In the genomic region with DNA sequence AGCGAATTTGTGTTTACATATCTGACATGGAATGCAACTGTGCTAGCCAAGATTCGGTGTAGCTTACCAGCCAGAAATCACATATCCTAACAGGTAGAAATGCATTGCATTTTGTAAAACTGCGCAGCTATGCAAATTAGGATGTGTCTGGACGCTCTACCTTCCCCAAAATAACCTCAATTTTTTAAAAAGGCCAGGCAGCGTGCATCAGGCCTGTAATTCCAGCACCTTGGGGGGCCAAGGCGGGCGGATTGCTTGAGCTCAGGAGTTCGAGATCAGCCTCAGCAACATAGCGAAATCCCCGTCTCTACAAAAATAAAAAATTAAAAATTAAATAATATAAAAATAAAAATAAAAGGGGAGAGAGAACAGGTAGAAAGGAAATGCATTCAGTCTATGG, we compare ENCODE assay signal across 8 cellular contexts.
DNase-seq lines count a peak whose midpoint lies in the region; ATAC-seq and TF ChIP-seq lines count a peak whose summit lies in the region.

No MANE protein-coding gene starts in this region.

- no peak overlapping the region for H3K14ac ChIP-seq in neuronal stem cell (ENCODE audit: low read length)

- no peaks in the 10 kb centered on the region for H3K27me3 ChIP-seq in CD4-positive, CD25-positive, alpha-beta regulatory T cell (ENCODE audit: control insufficient read depth, insufficient read depth, low read length)
- no peaks in the 10 kb centered on the region for H3K27me3 ChIP-seq in OCI-LY3 (ENCODE audit: low read depth, low read length)
- H3K27me3 ChIP-seq in neuronal stem cell (ENCODE audit: control insufficient read depth in 3 of 3, insufficient read depth in 3 of 3, low read depth in 1 of 3, low read length in 3 of 3), result no peaks in the 10 kb centered on the region

- no peaks in the 10 kb centered on the region for H3K9me3 ChIP-seq in CD4-positive, CD25-positive, alpha-beta regulatory T cell (ENCODE audit: control insufficient read depth in 2 of 2, low read length in 2 of 2)
- no peaks in the 10 kb centered on the region for H3K9me3 ChIP-seq in OCI-LY3 (ENCODE audit: insufficient read depth, low read length)
- no peaks in the 10 kb centered on the region for H3K9me3 ChIP-seq in neuronal stem cell (replicated peaks in 1 of 2; ENCODE audit: control insufficient read depth in 2 of 2, insufficient read depth in 1 of 2, low read depth in 1 of 2, low read length in 2 of 2)

- peaks cover 5% of the 10 kb centered on the region for H3K36me3 ChIP-seq in CD4-positive, CD25-positive, alpha-beta regulatory T cell (ENCODE audit: control insufficient read depth, insufficient read depth, low read length)
- no peaks in the 10 kb centered on the region for H3K36me3 ChIP-seq in OCI-LY3 (replicated peaks; ENCODE audit: low read depth, low read length)
- peaks cover 0 to 23% of the 10 kb centered on the region in 2 donors for H3K36me3 ChIP-seq in neuronal stem cell (replicated peaks in 1 of 2; ENCODE audit: control insufficient read depth in 2 of 2, insufficient read depth in 2 of 2, low read length in 2 of 2)

- H3K27ac Mint-ChIP-seq in CD4-positive, CD25-positive, alpha-beta regulatory T cell, result peak overlapping the region in 2 of 3 donors; percentile 96 to 98

- H3K36me3 Mint-ChIP-seq in CD4-positive, CD25-positive, alpha-beta regulatory T cell, result peaks cover 11% of the 10 kb centered on the region

- no peak overlapping the region for H2BK15ac ChIP-seq in neuronal stem cell (ENCODE audit: low read length)

- no peak overlapping the region for H2BK5ac ChIP-seq in neuronal stem cell (ENCODE audit: low read length)

- peaks cover 6% of the 10 kb centered on the region for H3K27me3 Mint-ChIP-seq in CD4-positive, CD25-positive, alpha-beta regulatory T cell

- H3K4me2 ChIP-seq in OCI-LY3 (ENCODE audit: low read length) (peak overlapping the region; percentile 75), neuronal stem cell (ENCODE audit: insufficient read depth, low read length, poor library complexity, severe bottlenecking) (peak overlapping the region; percentile 92)

- H2BK12ac ChIP-seq in neuronal stem cell (ENCODE audit: low read length), result no peak overlapping the region

- H2BK120ac ChIP-seq in neuronal stem cell (ENCODE audit: low read depth, low read length), result no peak overlapping the region

- no CpG with 5 or more reads among the region's 10 CpGs for WGBS in neuronal stem cell (ENCODE audit: extremely low coverage in 2 of 2, insufficient read length in 2 of 2, insufficient replicate concordance in 1 of 2), 2 donors

- no peak for DNase-seq in CD4-positive, CD25-positive, alpha-beta regulatory T cell
- DNase-seq in epithelial cell of esophagus (ENCODE audit: low read depth) (no peak), neuronal stem cell (ENCODE audit: low spot score) (no peak), NCI-H2196 (lab: John Stamatoyannopoulos, UW; ENCODE audit: unreplicated experiment) (no peak), SIG-M5 treated with dmso at 0.1 percent for 504 hours (lab: John Stamatoyannopoulos, UW; ENCODE audit: unreplicated experiment) (no peak), iPS-NIHi7 (ENCODE audit: extremely low spot score) (no peak)

- H2AK5ac ChIP-seq in neuronal stem cell (ENCODE audit: low read depth, low read length), result no peak overlapping the region

- no peaks in the 10 kb centered on the region for H3K9me3 Mint-ChIP-seq in CD4-positive, CD25-positive, alpha-beta regulatory T cell

- peaks cover 34% of the 10 kb centered on the region for H3K79me2 ChIP-seq in OCI-LY3 (ENCODE audit: low read length)

- peak overlapping the region; percentile 95 to 98 (median 97) for H3K4me3 Mint-ChIP-seq in CD4-positive, CD25-positive, alpha-beta regulatory T cell

- no peaks in the 10 kb centered on the region for H3K79me1 ChIP-seq in neuronal stem cell (ENCODE audit: low read depth, low read length)

- H3K4me3 ChIP-seq in CD4-positive, CD25-positive, alpha-beta regulatory T cell (ENCODE audit: low read depth, low read length), result peak overlapping the region; percentile 68
- H3K4me3 ChIP-seq in OCI-LY3 (ENCODE audit: low read length) (peak overlapping the region; percentile 98), epithelial cell of esophagus (ENCODE audit: low read length) (peak overlapping the region; percentile 89), neuronal stem cell (ENCODE audit: low read length in 2 of 2) (peak overlapping the region; percentile 65 to 96)

- TF ChIP-seq CTCF in OCI-LY3 (IDR thresholded peaks at IDR 0.05; ENCODE audit: low read depth, low read length) (no peak), epithelial cell of esophagus (IDR thresholded peaks at IDR 0.05; ENCODE audit: insufficient read depth, low read depth, low read length, missing control alignments) (no peak)

- ATAC-seq in CD4-positive, CD25-positive, alpha-beta regulatory T cell (ENCODE audit: low read depth in 2 of 2), result no peak
- no peak for ATAC-seq in GM19328 (IDR thresholded peaks at IDR 0.05; ENCODE audit: unreplicated experiment)

- H3K27ac ChIP-seq in CD4-positive, CD25-positive, alpha-beta regulatory T cell (ENCODE audit: insufficient read depth, low read length, poor library complexity, severe bottlenecking), result peak overlapping the region; percentile 93
- H3K27ac ChIP-seq in OCI-LY3 (ENCODE audit: low read length), result peak overlapping the region; percentile 57; the same call in 1 of the 2 replicates
- H3K27ac ChIP-seq in neuronal stem cell (replicated peaks; ENCODE audit: low read length), result no peak overlapping the region

- H3K4ac ChIP-seq in neuronal stem cell (ENCODE audit: low read length), result no peak overlapping the region

- peaks cover 11 to 47% (median 25%) of the 10 kb centered on the region in 4 donors for H3K4me1 Mint-ChIP-seq in CD4-positive, CD25-positive, alpha-beta regulatory T cell

- no peak overlapping the region for H4K8ac ChIP-seq in neuronal stem cell (ENCODE audit: low read depth, low read length)

- no peak overlapping the region for H4K91ac ChIP-seq in neuronal stem cell (ENCODE audit: low read depth, low read length, poor library complexity)

- H3K18ac ChIP-seq in neuronal stem cell (ENCODE audit: low read length), result no peak overlapping the region

- H4K20me1 ChIP-seq in OCI-LY3 (ENCODE audit: insufficient read depth, low read length), result no peaks in the 10 kb centered on the region

- no peak overlapping the region for H3K23ac ChIP-seq in neuronal stem cell (ENCODE audit: low read depth, low read length, poor library complexity)

- H2AFZ ChIP-seq in OCI-LY3 (ENCODE audit: low read depth, low read length), result no peak overlapping the region
- peak overlapping the region; percentile 96 for H2AFZ ChIP-seq in neuronal stem cell (ENCODE audit: low read length)

- peak overlapping the region; percentile 82 for H3K9ac ChIP-seq in OCI-LY3 (ENCODE audit: low read length)
- H3K9ac ChIP-seq in neuronal stem cell (ENCODE audit: low read depth, low read length, poor library complexity), result no peak overlapping the region

- peaks cover 11% of the 10 kb centered on the region for H3K4me1 ChIP-seq in CD4-positive, CD25-positive, alpha-beta regulatory T cell (ENCODE audit: control insufficient read depth, insufficient read depth, low read length, poor library complexity, severe bottlenecking)
- H3K4me1 ChIP-seq in OCI-LY3 (ENCODE audit: low read length), result peaks cover 27% of the 10 kb centered on the region
- H3K4me1 ChIP-seq in neuronal stem cell (ENCODE audit: control insufficient read depth in 2 of 2, insufficient read depth in 1 of 2, low read depth in 1 of 2, low read length in 2 of 2), result peaks cover 0 to 2% of the 10 kb centered on the region in 2 donors
